Comparison of ENCODE assay signal across 1 cellular context in genomic region chr18:58653144-58653722, GRCh38.
TF ChIP-seq lines count a peak whose summit lies in the region.

No MANE protein-coding gene starts in this region.

TF ChIP-seq in GM12878, 131 proteins besides CTCF, POLR2A, EP300 and RAD21:
- TF ChIP-seq ZNF217 (IDR thresholded peaks at IDR 0.05): 0 out of 2 replicates have a peak, but pooled peaks have one; percentile 23
- peak; percentile 43; the same call in 1 of the 2 replicates for TF ChIP-seq BACH1 (IDR thresholded peaks at IDR 0.05; ENCODE audit: borderline replicate concordance)
- peak; percentile 70 for TF ChIP-seq RAD51 (IDR thresholded peaks at IDR 0.05)
- TF ChIP-seq ZNF687 (IDR thresholded peaks at IDR 0.05): peak; percentile 69; the same call in 1 of the 2 replicates
- TF ChIP-seq TCF7 (IDR thresholded peaks at IDR 0.05; ENCODE audit: borderline replicate concordance): 0 out of 2 replicates have a peak, but pooled peaks have one; percentile 36
- TF ChIP-seq MEF2B (IDR thresholded peaks at IDR 0.05; ENCODE audit: partially characterized antibody, poor library complexity, severe bottlenecking): peak; percentile 92
- peak; percentile 36; the same call in 1 of the 2 replicates for TF ChIP-seq CBFB (IDR thresholded peaks at IDR 0.05; ENCODE audit: low read depth)
- peak; percentile 57; the same call in 1 of the 2 replicates for TF ChIP-seq RELB (IDR thresholded peaks at IDR 0.05; ENCODE audit: low read depth)
- TF ChIP-seq, protein P1, sequence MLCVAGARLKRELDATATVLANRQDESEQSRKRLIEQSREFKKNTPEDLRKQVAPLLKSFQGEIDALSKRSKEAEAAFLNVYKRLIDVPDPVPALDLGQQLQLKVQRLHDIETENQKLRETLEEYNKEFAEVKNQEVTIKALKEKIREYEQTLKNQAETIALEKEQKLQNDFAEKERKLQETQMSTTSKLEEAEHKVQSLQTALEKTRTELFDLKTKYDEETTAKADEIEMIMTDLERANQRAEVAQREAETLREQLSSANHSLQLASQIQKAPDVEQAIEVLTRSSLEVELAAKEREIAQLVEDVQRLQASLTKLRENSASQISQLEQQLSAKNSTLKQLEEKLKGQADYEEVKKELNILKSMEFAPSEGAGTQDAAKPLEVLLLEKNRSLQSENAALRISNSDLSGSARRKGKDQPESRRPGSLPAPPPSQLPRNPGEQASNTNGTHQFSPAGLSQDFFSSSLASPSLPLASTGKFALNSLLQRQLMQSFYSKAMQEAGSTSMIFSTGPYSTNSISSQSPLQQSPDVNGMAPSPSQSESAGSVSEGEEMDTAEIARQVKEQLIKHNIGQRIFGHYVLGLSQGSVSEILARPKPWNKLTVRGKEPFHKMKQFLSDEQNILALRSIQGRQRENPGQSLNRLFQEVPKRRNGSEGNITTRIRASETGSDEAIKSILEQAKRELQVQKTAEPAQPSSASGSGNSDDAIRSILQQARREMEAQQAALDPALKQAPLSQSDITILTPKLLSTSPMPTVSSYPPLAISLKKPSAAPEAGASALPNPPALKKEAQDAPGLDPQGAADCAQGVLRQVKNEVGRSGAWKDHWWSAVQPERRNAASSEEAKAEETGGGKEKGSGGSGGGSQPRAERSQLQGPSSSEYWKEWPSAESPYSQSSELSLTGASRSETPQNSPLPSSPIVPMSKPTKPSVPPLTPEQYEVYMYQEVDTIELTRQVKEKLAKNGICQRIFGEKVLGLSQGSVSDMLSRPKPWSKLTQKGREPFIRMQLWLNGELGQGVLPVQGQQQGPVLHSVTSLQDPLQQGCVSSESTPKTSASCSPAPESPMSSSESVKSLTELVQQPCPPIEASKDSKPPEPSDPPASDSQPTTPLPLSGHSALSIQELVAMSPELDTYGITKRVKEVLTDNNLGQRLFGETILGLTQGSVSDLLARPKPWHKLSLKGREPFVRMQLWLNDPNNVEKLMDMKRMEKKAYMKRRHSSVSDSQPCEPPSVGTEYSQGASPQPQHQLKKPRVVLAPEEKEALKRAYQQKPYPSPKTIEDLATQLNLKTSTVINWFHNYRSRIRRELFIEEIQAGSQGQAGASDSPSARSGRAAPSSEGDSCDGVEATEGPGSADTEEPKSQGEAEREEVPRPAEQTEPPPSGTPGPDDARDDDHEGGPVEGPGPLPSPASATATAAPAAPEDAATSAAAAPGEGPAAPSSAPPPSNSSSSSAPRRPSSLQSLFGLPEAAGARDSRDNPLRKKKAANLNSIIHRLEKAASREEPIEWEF (IDR thresholded peaks at IDR 0.05; ENCODE audit: insufficient replicate concordance, low read depth, low read length): peak; percentile 43
- TF ChIP-seq POLR2AphosphoS5 (IDR thresholded peaks at IDR 0.05; ENCODE audit: low read length): peak; percentile 58
- TF ChIP-seq PKNOX1 (IDR thresholded peaks at IDR 0.05): 0 out of 2 replicates have a peak, but pooled peaks have one; percentile 9
- TF ChIP-seq BRCA1 (IDR thresholded peaks at IDR 0.05; ENCODE audit: low read depth, low read length): peak; percentile 40; the same call in 1 of the 2 replicates
- TF ChIP-seq IKZF2 (IDR thresholded peaks at IDR 0.05): peak; percentile 72 to 78
- TF ChIP-seq, protein P2, sequence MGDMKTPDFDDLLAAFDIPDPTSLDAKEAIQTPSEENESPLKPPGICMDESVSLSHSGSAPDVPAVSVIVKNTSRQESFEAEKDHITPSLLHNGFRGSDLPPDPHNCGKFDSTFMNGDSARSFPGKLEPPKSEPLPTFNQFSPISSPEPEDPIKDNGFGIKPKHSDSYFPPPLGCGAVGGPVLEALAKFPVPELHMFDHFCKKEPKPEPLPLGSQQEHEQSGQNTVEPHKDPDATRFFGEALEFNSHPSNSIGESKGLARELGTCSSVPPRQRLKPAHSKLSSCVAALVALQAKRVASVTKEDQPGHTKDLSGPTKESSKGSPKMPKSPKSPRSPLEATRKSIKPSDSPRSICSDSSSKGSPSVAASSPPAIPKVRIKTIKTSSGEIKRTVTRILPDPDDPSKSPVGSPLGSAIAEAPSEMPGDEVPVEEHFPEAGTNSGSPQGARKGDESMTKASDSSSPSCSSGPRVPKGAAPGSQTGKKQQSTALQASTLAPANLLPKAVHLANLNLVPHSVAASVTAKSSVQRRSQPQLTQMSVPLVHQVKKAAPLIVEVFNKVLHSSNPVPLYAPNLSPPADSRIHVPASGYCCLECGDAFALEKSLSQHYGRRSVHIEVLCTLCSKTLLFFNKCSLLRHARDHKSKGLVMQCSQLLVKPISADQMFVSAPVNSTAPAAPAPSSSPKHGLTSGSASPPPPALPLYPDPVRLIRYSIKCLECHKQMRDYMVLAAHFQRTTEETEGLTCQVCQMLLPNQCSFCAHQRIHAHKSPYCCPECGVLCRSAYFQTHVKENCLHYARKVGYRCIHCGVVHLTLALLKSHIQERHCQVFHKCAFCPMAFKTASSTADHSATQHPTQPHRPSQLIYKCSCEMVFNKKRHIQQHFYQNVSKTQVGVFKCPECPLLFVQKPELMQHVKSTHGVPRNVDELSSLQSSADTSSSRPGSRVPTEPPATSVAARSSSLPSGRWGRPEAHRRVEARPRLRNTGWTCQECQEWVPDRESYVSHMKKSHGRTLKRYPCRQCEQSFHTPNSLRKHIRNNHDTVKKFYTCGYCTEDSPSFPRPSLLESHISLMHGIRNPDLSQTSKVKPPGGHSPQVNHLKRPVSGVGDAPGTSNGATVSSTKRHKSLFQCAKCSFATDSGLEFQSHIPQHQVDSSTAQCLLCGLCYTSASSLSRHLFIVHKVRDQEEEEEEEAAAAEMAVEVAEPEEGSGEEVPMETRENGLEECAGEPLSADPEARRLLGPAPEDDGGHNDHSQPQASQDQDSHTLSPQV (IDR thresholded peaks at IDR 0.05): peak; percentile 50; the same call in 1 of the 2 replicates
- 0 out of 2 replicates have a peak, but pooled peaks have one; percentile 23 for TF ChIP-seq TAF1 (IDR thresholded peaks at IDR 0.05; ENCODE audit: borderline replicate concordance, low read depth, low read length)
- peak in 1 of 2 experiments; percentile 64; a peak in 1 of 4 replicates for TF ChIP-seq BHLHE40 (IDR thresholded peaks at IDR 0.05; ENCODE audit: borderline replicate concordance in 1 of 2, low read depth in 2 of 2, low read length in 1 of 2)
- peak; percentile 47; the same call in 1 of the 2 replicates for TF ChIP-seq IKZF1 (conservative IDR thresholded peaks at IDR 0.05)
